ENCODE assay signal across 11 cellular contexts in the genomic region with DNA sequence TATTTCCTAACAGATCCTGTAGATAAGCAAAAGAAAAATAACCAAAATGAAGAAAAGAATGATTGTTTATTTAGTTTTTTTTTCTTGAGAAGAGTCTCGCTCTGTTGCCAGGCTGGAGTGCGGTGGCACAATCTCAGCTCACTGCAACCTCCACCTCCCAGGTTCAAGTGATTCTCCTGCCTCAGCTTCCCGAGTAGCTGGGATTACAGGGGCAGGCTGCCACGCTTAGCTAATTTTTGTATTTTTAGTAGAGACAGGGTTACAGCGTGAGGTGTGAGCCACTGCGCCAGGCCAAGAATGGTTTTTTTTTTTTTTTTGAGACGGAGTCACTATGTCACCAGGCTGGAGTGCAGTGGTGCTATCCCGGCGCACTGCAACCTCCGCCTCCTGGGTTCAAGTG. TPM values are rescaled to one million over a fixed set of nuclear protein-coding genes. Genes with fewer than 3 reads are reported as not detected.
"Had no signal": no experiment of that assay in that cellular context is flagged by ENCODE, and none has a peak within 500 bp of the region (broad histone marks: within the 10 kb centered on the region; RNA-seq: fewer than 3 reads in every experiment).

No MANE protein-coding gene starts in this region.

RNA-seq across cellular contexts. Expression of a gene that starts 33.3 kb away (rescaled TPM):
- total RNA-seq: stomach, subcutaneous adipose tissue, temporal lobe, thoracic aorta, tibial nerve, transverse colon, upper lobe of right lung, ureter, urinary bladder, vagina had no signal
- polyA plus RNA-seq: thymus, urinary bladder had no signal
